Comparison of ENCODE assay signal across 23 cellular contexts in genomic region chr21:42068592-42068991, GRCh38. TPM values are rescaled to one million over a fixed set of nuclear protein-coding genes. Genes with fewer than 3 reads are reported as not detected.
A peak's percentile ranks its signal among the peaks of the same experiment; 100 is the strongest.
DNase-seq lines count a peak whose midpoint lies in the region; ATAC-seq, FAIRE-seq and TF ChIP-seq lines count a peak whose summit lies in the region.
"Had no signal": no experiment of that assay in that cellular context is flagged by ENCODE, and none has a peak within 500 bp of the region (broad histone marks: within the 10 kb centered on the region; RNA-seq: fewer than 3 reads in every experiment).

No MANE protein-coding gene starts in this region.

- H3K4me2 ChIP-seq in mesenchymal stem cell (ENCODE audit: low read length, poor library complexity, severe bottlenecking): no peak overlapping the region

- no peaks in the 10 kb centered on the region for H3K27me3 Mint-ChIP-seq in WTC11 (ENCODE audit: low read depth)

- no peak for TF ChIP-seq CTCF in WTC11 (IDR thresholded peaks at IDR 0.05)

- H2BK12ac ChIP-seq in mesenchymal stem cell (ENCODE audit: low read length in 2 of 2): no peak overlapping the region

- CTCF ChIA-PET in WTC11 (lab: Charles Lee): no interaction called here

- no peak overlapping the region for H4K8ac ChIP-seq in mesenchymal stem cell (ENCODE audit: low read length)

- H3K27ac Mint-ChIP-seq in WTC11: 0 out of 2 replicates have a peak overlapping the region, but pooled peaks have one; percentile 11
- H3K27ac Mint-ChIP-seq: CD8-positive, alpha-beta memory T cell; H9; IgD-negative memory B cell had no signal

- H3K18ac ChIP-seq in mesenchymal stem cell (ENCODE audit: low read depth in 1 of 2, low read length in 2 of 2): no peak overlapping the region

- H3K36me3 ChIP-seq in mesenchymal stem cell (ENCODE audit: control insufficient read depth in 1 of 2, insufficient read depth in 2 of 2, low read depth in 1 of 2, low read length in 2 of 2): no peaks in the 10 kb centered on the region

- H2AFZ ChIP-seq in mesenchymal stem cell (ENCODE audit: low read depth, low read length): no peak overlapping the region

- ATAC-seq in WTC11: no peak
- ATAC-seq in GM19324 (IDR thresholded peaks at IDR 0.05; ENCODE audit: low FRiP score, unreplicated experiment): no peak
- ATAC-seq in HG03439 (IDR thresholded peaks at IDR 0.05; ENCODE audit: unreplicated experiment): no peak
- ATAC-seq: Panc1, SK-N-SH treated with all-trans-retinoic acid at 6 μM for 48 hours had no signal

- H3K9me3 ChIP-seq in mesenchymal stem cell (ENCODE audit: control insufficient read depth, low read length): no peaks in the 10 kb centered on the region

- peak overlapping the region in 1 of 2 experiments; percentile 76 for H3K14ac ChIP-seq in mesenchymal stem cell (ENCODE audit: low read length in 2 of 2)

- no peak overlapping the region for H3K4ac ChIP-seq in mesenchymal stem cell (ENCODE audit: low read depth in 1 of 2, low read length in 2 of 2)

- H3K27me3 ChIP-seq in mesenchymal stem cell (ENCODE audit: control insufficient read depth in 1 of 2, insufficient read depth in 1 of 2, low read length in 2 of 2): peaks cover 26 to 82% of the 10 kb centered on the region in 2 experiments

- H2BK15ac ChIP-seq in mesenchymal stem cell (ENCODE audit: low read depth, poor library complexity, severe bottlenecking): no peak overlapping the region

- no peaks in the 10 kb centered on the region for H3K36me3 Mint-ChIP-seq in WTC11

- H3K4me1 Mint-ChIP-seq in WTC11: peaks cover 19% of the 10 kb centered on the region

- H3K4me1 ChIP-seq in mesenchymal stem cell (ENCODE audit: control insufficient read depth, insufficient read depth, low read depth, low read length): peaks cover 4% of the 10 kb centered on the region

- peak overlapping the region; percentile 35 for H4K91ac ChIP-seq in mesenchymal stem cell (ENCODE audit: low read length)

- POLR2A ChIA-PET in WTC11 (lab: Charles Lee): no interaction called here

- no peaks in the 10 kb centered on the region for H3K9me3 Mint-ChIP-seq in WTC11
- H3K9me3 Mint-ChIP-seq: CD8-positive, alpha-beta memory T cell; H9; IgD-negative memory B cell had no signal

- H3K79me1 ChIP-seq in mesenchymal stem cell (replicated peaks; ENCODE audit: low read length, poor library complexity, severe bottlenecking): no peaks in the 10 kb centered on the region

- DNase-seq in GM12891 (ENCODE audit: insufficient read length, low spot score) (no peak), WTC11 (ENCODE audit: low spot score) (no peak), mesenchymal stem cell (no peak), posterior vena cava (ENCODE audit: low spot score) (peak; percentile 55), DMS 273 (lab: John Stamatoyannopoulos, UW; ENCODE audit: unreplicated experiment) (no peak)
- DNase-seq: AML-193, Calu3, GDM1, H9, NCI-H1105, NCI-H146, NCI-H2029, NCI-H2227 treated with DMSO at 0.1 percent for 48 hours, NCI-H510A treated with DMSO at 0.1 percent for 48 hours, NCI-H748 treated with DMSO at 0.1 percent for 48 hours had no signal

- H3K9ac ChIP-seq in mesenchymal stem cell (ENCODE audit: low read length): no peak overlapping the region

- no peak overlapping the region for H2AK5ac ChIP-seq in mesenchymal stem cell (ENCODE audit: low read length, severe bottlenecking)

- H3K4me3 Mint-ChIP-seq in WTC11: no peak overlapping the region
- H3K4me3 Mint-ChIP-seq: H9 had no signal

- no peak overlapping the region for H2BK120ac ChIP-seq in mesenchymal stem cell (ENCODE audit: low read depth, low read length)

- H3K27ac ChIP-seq in mesenchymal stem cell (ENCODE audit: low read length, poor library complexity, severe bottlenecking): no peak overlapping the region
- H3K27ac ChIP-seq: C4-2B had no signal

- TF ChIP-seq POLR2A in GM12891 (IDR thresholded peaks at IDR 0.05; ENCODE audit: low read depth, low read length): no peak

- 96% methylated on average over 5 of the region's 5 CpGs for WGBS in mesenchymal stem cell

- peak; percentile 83 for FAIRE-seq in GM12891 (lab: Jason Lieb, UNC)

- no peak overlapping the region for H3K23ac ChIP-seq in mesenchymal stem cell (ENCODE audit: low read length in 2 of 2)

- no peak overlapping the region for H2BK5ac ChIP-seq in mesenchymal stem cell (ENCODE audit: low read depth, low read length, poor library complexity, severe bottlenecking)

- intact Hi-C loops in posterior vena cava (cut with DNase I): no loop called here

- H3K4me3 ChIP-seq in mesenchymal stem cell (ENCODE audit: insufficient read depth in 1 of 2, low read depth in 1 of 2, low read length in 2 of 2): no peak overlapping the region

TF ChIP-seq in GM12891, 5 proteins besides CTCF, POLR2A, EP300 and RAD21:
- TF ChIP-seq PAX5 (IDR thresholded peaks at IDR 0.05; ENCODE audit: insufficient read depth, low read length, severe bottlenecking) (no peak), POU2F2 (IDR thresholded peaks at IDR 0.05; ENCODE audit: low read depth, low read length) (no peak), TAF1 (IDR thresholded peaks at IDR 0.05; ENCODE audit: low read depth, low read length) (no peak), SPI1 (IDR thresholded peaks at IDR 0.05; ENCODE audit: low read depth, low read length) (no peak), POLR2AphosphoS5 (IDR thresholded peaks at IDR 0.05; ENCODE audit: low read depth, low read length) (no peak)

TF ChIP-seq in WTC11, 78 proteins besides CTCF, POLR2A, EP300 and RAD21:
- no peak for TF ChIP-seq NR1H2 (CRISPR knock-in tag; IDR thresholded peaks at IDR 0.05)
- no peak for TF ChIP-seq TEAD1 (CRISPR knock-in tag; IDR thresholded peaks at IDR 0.05)
- TF ChIP-seq, protein P1, sequence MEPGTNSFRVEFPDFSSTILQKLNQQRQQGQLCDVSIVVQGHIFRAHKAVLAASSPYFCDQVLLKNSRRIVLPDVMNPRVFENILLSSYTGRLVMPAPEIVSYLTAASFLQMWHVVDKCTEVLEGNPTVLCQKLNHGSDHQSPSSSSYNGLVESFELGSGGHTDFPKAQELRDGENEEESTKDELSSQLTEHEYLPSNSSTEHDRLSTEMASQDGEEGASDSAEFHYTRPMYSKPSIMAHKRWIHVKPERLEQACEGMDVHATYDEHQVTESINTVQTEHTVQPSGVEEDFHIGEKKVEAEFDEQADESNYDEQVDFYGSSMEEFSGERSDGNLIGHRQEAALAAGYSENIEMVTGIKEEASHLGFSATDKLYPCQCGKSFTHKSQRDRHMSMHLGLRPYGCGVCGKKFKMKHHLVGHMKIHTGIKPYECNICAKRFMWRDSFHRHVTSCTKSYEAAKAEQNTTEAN (CRISPR knock-in tag; IDR thresholded peaks at IDR 0.05): no peak
- TF ChIP-seq NR3C1 (CRISPR knock-in tag; conservative IDR thresholded peaks at IDR 0.05; ENCODE audit: low read depth): no peak
- TF ChIP-seq NFYB (CRISPR knock-in tag; conservative IDR thresholded peaks at IDR 0.05; ENCODE audit: low read depth): no peak
- no peak for TF ChIP-seq SP1 (CRISPR knock-in tag; conservative IDR thresholded peaks at IDR 0.05)
- TF ChIP-seq, protein P2, sequence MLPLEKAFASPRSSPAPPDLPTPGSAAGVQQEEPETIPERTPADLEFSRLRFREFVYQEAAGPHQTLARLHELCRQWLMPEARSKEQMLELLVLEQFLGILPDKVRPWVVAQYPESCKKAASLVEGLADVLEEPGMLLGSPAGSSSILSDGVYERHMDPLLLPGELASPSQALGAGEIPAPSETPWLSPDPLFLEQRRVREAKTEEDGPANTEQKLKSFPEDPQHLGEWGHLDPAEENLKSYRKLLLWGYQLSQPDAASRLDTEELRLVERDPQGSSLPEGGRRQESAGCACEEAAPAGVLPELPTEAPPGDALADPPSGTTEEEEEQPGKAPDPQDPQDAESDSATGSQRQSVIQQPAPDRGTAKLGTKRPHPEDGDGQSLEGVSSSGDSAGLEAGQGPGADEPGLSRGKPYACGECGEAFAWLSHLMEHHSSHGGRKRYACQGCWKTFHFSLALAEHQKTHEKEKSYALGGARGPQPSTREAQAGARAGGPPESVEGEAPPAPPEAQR (CRISPR knock-in tag; IDR thresholded peaks at IDR 0.05): no peak
TF ChIP-seq in WTC11: peak in this region for 0.

RNA-seq across cellular contexts. Expression of gene UMODL1, which starts 2.5 kb away (rescaled TPM):
- polyA plus RNA-seq in GM12891 (2012; ENCODE audit: low read depth, missing spikeins): 0.19 TPM
- total RNA-seq in WTC11 (2021) (0.11 TPM in 1 of 3 replicates, not detected in the others), posterior vena cava (not detected)
- polyA plus RNA-seq in mesenchymal stem cell (2013, experiment 1 of 2): 0.07 TPM
- 0.07 TPM for polyA plus RNA-seq in mesenchymal stem cell (2013, experiment 2 of 2)
- total RNA-seq: A172, Calu3, H9 had no signal
- polyA plus RNA-seq: CD8-positive, alpha-beta memory T cell had no signal

RNA-seq across cellular contexts. Expression of gene ZBTB21, which starts 58.4 kb away (rescaled TPM):
- polyA plus RNA-seq in GM12891 (2012; ENCODE audit: low read depth, missing spikeins): 6.1 TPM
- total RNA-seq in WTC11 (2021) (13.8 to 14.2 TPM (median 14.2 TPM) in 3 replicates), posterior vena cava (10 to 100 TPM; 12.6 to 25.6 TPM)
- 9.7 TPM for polyA plus RNA-seq in mesenchymal stem cell (2013, experiment 1 of 2)
- 9.5 TPM for polyA plus RNA-seq in mesenchymal stem cell (2013, experiment 2 of 2)
